ENCODE assay signal across 25 cellular contexts in genomic region chr3:2420919-2421318, GRCh38.
"Had no signal": no experiment of that assay in that cellular context is flagged by ENCODE, and none has a peak within 500 bp of the region (broad histone marks: within the 10 kb centered on the region; RNA-seq: fewer than 3 reads in every experiment).

No MANE protein-coding gene starts in this region.

- H3K9me3 ChIP-seq: body of pancreas, right atrium auricular region, testis had no signal

- H3K27me3 ChIP-seq: body of pancreas, cardiac muscle cell, foreskin keratinocyte, right atrium auricular region, spleen, testis had no signal

- H3K4me1 ChIP-seq: body of pancreas, foreskin keratinocyte, right atrium auricular region, spleen, testis had no signal

- ATAC-seq: activated CD8-positive, alpha-beta T cell treated with anti-CD3 and anti-CD28 coated beads, Interleukin-2, amount 10 ng/mL, durations not matched to agents 7 days and 5 days; body of pancreas; foreskin keratinocyte; left colon; natural killer cell had no signal

- H3K36me3 ChIP-seq: cardiac muscle cell, right atrium auricular region, spleen had no signal

- DNase-seq: activated CD4-positive, alpha-beta T cell treated with anti-CD3 and anti-CD28 coated beads, Interleukin-2, amount 50 U/mL, for 1 hour; activated CD4-positive, CD25-positive, alpha-beta regulatory T cell treated with anti-CD3 and anti-CD28 coated beads, Interleukin-2, amount 50 U/mL, for 72 hours; activated CD8-positive, alpha-beta T cell treated with anti-CD3 and anti-CD28 coated beads, Interleukin-2, amount 10 ng/mL, durations not matched to agents 7 days and 5 days; activated gamma-delta T cell; anterior cingulate cortex; body of pancreas; effector CD4-positive, alpha-beta T cell; erythroblast; left colon; mammary epithelial cell; midbrain; natural killer cell; spleen; stimulated activated CD4-positive, alpha-beta T cell treated with anti-CD3 and anti-CD28 coated beads, Interleukin-4, amount 100 ng/mL, for 1 hour; stimulated activated naive CD4-positive, alpha-beta T cell; testis had no signal

- H3K4me3 Mint-ChIP-seq: activated CD8-positive, alpha-beta T cell treated with anti-CD3 and anti-CD28 coated beads, Interleukin-2, amount 10 ng/mL, durations not matched to agents 7 days and 5 days; activated naive CD4-positive, alpha-beta T cell treated with anti-CD3 and anti-CD28 coated beads, Interleukin-2, amount 50 U/mL, for 24 hours; activated T-helper 1 cell treated with anti-CD3 and anti-CD28 coated beads, Interleukin-12 subunit alpha, Interleukin-12 subunit beta, Interleukin-2, Interleukin-4 antibody, amounts not matched to agents 30 ng/mL and 10 ng/mL and 1 ng/mL, durations not matched to agents 14 hours and 24 hours and 36 hours; dendritic cell treated with granulocyte-macrophage colony-stimulating factor and Interleukin-4, amounts not matched to agents 40 ng/mL and 50 ng/mL, for 4 days; natural killer cell; type B pancreatic cell had no signal

- H3K4me3 ChIP-seq: body of pancreas, cardiac muscle cell, right atrium auricular region, spleen, testis had no signal

- H3K27me3 Mint-ChIP-seq: dendritic cell treated with granulocyte-macrophage colony-stimulating factor and Interleukin-4, amounts not matched to agents 40 ng/mL and 50 ng/mL, for 4 days; type B pancreatic cell had no signal

- H3K27ac ChIP-seq: body of pancreas, cardiac muscle cell, foreskin keratinocyte, right atrium auricular region, spleen, testis, VCaP had no signal

- H3K36me3 Mint-ChIP-seq: activated naive CD4-positive, alpha-beta T cell treated with anti-CD3 and anti-CD28 coated beads, Interleukin-2, amount 50 U/mL, for 24 hours; natural killer cell had no signal

- H3K4me1 Mint-ChIP-seq: activated naive CD4-positive, alpha-beta T cell treated with anti-CD3 and anti-CD28 coated beads, Interleukin-2, amount 50 U/mL, for 24 hours; natural killer cell had no signal

- H3K27ac Mint-ChIP-seq: activated CD8-positive, alpha-beta T cell treated with anti-CD3 and anti-CD28 coated beads, Interleukin-2, amount 10 ng/mL, durations not matched to agents 7 days and 5 days; activated naive CD4-positive, alpha-beta T cell treated with anti-CD3 and anti-CD28 coated beads, Interleukin-2, amount 50 U/mL, for 24 hours; activated T-helper 1 cell treated with anti-CD3 and anti-CD28 coated beads, Interleukin-12 subunit alpha, Interleukin-12 subunit beta, Interleukin-2, Interleukin-4 antibody, amounts not matched to agents 30 ng/mL and 10 ng/mL and 1 ng/mL, durations not matched to agents 14 hours and 24 hours and 36 hours; dendritic cell treated with granulocyte-macrophage colony-stimulating factor and Interleukin-4, amounts not matched to agents 40 ng/mL and 50 ng/mL, for 4 days; natural killer cell; progenitor cell of endocrine pancreas; type B pancreatic cell had no signal
